15 cellular contexts compared by ENCODE assay signal in genomic region chr5:14148483-14148882, GRCh38. TPM values are rescaled to one million over a fixed set of nuclear protein-coding genes. Genes with fewer than 3 reads are reported as not detected.
DNase-seq lines count a peak whose midpoint lies in the region; ATAC-seq and TF ChIP-seq lines count a peak whose summit lies in the region.
"Had no signal": no experiment of that assay in that cellular context is flagged by ENCODE, and none has a peak within 500 bp of the region (broad histone marks: within the 10 kb centered on the region; RNA-seq: fewer than 3 reads in every experiment).

No MANE protein-coding gene starts in this region.

- no peak for TF ChIP-seq EP300 in gastroesophageal sphincter (IDR thresholded peaks at IDR 0.05)

- peak overlapping the region; percentile 54 for H3K27ac Mint-ChIP-seq in Calu3 (ENCODE audit: unreplicated experiment)
- peak overlapping the region; percentile 87 for H3K27ac Mint-ChIP-seq in progenitor cell of endocrine pancreas
- H3K27ac Mint-ChIP-seq: activated naive CD8-positive, alpha-beta T cell treated with anti-CD3 and anti-CD28 coated beads, Interleukin-2, amount 50 U/mL, for 24 hours; stimulated activated naive CD8-positive, alpha-beta T cell treated with anti-CD3 and anti-CD28 coated beads, Interleukin-15, Interleukin-2, amounts not matched to agents 100 ng/mL and 50 ng/mL, for 24 hours had no signal

- intact Hi-C loops in Calu3 (cut with micrococcal nuclease; ENCODE audit: unreplicated experiment) = loop anchor here (5.0 kb wide), 1 partner anchor 161 kb away; no protein-coding TSS in a partner anchor

- DNase-seq in Calu3 (no peak), RWPE1 (ENCODE audit: low spot score) (no peak), progenitor cell of endocrine pancreas (ENCODE audit: low spot score, unreplicated experiment) (no peak), substantia nigra (lab: John Stamatoyannopoulos, UW) (no peak), T1000 (lab: John Stamatoyannopoulos, UW) (no peak)
- DNase-seq: activated CD4-positive, alpha-beta T cell treated with anti-CD3 and anti-CD28 coated beads, Interleukin-2, amount 50 U/mL, for 4 hours; activated naive CD8-positive, alpha-beta T cell treated with anti-CD3 and anti-CD28 coated beads, Interleukin-2, amount 50 U/mL, for 24 hours; AML-193; midbrain; NCI-H1694 treated with DMSO at 0.1 percent for 48 hours; SJCRH30 had no signal

- H3K9me3 ChIP-seq in gastroesophageal sphincter = no peaks in the 10 kb centered on the region
- H3K9me3 ChIP-seq: SJCRH30 had no signal

- H3K36me3 Mint-ChIP-seq in Calu3 (ENCODE audit: insufficient read depth, unreplicated experiment) (peaks cover 50% of the 10 kb centered on the region), progenitor cell of endocrine pancreas (ENCODE audit: insufficient read depth) (no peaks in the 10 kb centered on the region)

- H3K27me3 ChIP-seq in gastroesophageal sphincter = no peaks in the 10 kb centered on the region
- H3K27me3 ChIP-seq: SJCRH30 had no signal

- CTCF ChIA-PET in Calu3 (lab: Charles Lee) (interaction anchor here (0.7 to 1.2 kb wide), 2 partner anchors 24 to 122 kb away, joined by 3 read pairs; no protein-coding TSS in a partner anchor), RWPE1 (lab: Yijun Ruan, JAX) (no interaction called here)

- no peak for TF ChIP-seq CTCF in Calu3 (IDR thresholded peaks at IDR 0.05; ENCODE audit: unreplicated experiment)
- no peak for TF ChIP-seq CTCF in RWPE1 (conservative IDR thresholded peaks at IDR 0.05; ENCODE audit: low read depth)
- TF ChIP-seq CTCF in gastroesophageal sphincter (IDR thresholded peaks at IDR 0.05) = no peak
- no peak for TF ChIP-seq CTCF in progenitor cell of endocrine pancreas (IDR thresholded peaks at IDR 0.05; ENCODE audit: unreplicated experiment)

- H3K4me1 ChIP-seq in gastroesophageal sphincter = peaks cover 8 to 84% (median 34%) of the 10 kb centered on the region in 3 donors

- POLR2A ChIA-PET in RWPE1 (lab: Yijun Ruan, JAX; ENCODE audit: low non-redundant PET) = no interaction called here

- 83 to 86% methylated on average over 5 of the region's 5 CpGs for WGBS in gastroesophageal sphincter (ENCODE audit: low coverage in 1 of 2), 2 donors

- no TSS peak for BruUV-seq in Calu3 (replicated peaks; lab: Mats Ljungman, UMichigan)

- peak overlapping the region; percentile 49 for H3K4me3 Mint-ChIP-seq in Calu3 (ENCODE audit: low read depth, unreplicated experiment)
- H3K4me3 Mint-ChIP-seq in progenitor cell of endocrine pancreas (ENCODE audit: low read depth) = peak overlapping the region; percentile 40
- H3K4me3 Mint-ChIP-seq: activated naive CD8-positive, alpha-beta T cell treated with anti-CD3 and anti-CD28 coated beads, Interleukin-2, amount 50 U/mL, for 24 hours; stimulated activated naive CD8-positive, alpha-beta T cell treated with anti-CD3 and anti-CD28 coated beads, Interleukin-15, Interleukin-2, amounts not matched to agents 100 ng/mL and 50 ng/mL, for 24 hours had no signal

- TF ChIP-seq POLR2A in gastroesophageal sphincter (IDR thresholded peaks at IDR 0.05) = no peak

- H3K27ac ChIP-seq in RWPE1 = peak overlapping the region; percentile 9
- H3K27ac ChIP-seq in gastroesophageal sphincter = peak overlapping the region in 3 of 4 donors; percentile 25 to 98 (median 97)
- H3K27ac ChIP-seq in substantia nigra (ENCODE audit: low read depth, low read length, poor library complexity, severe bottlenecking) = no peak overlapping the region
- H3K27ac ChIP-seq: SJCRH30 had no signal

- H3K4me1 Mint-ChIP-seq in Calu3 (ENCODE audit: low read depth, unreplicated experiment) (peaks cover 43% of the 10 kb centered on the region), progenitor cell of endocrine pancreas (ENCODE audit: low read depth) (peaks cover 70% of the 10 kb centered on the region)

- H3K9me3 Mint-ChIP-seq in Calu3 (ENCODE audit: low read depth, unreplicated experiment) = no peaks in the 10 kb centered on the region
- H3K9me3 Mint-ChIP-seq in progenitor cell of endocrine pancreas (ENCODE audit: low read depth) = no peaks in the 10 kb centered on the region
- H3K9me3 Mint-ChIP-seq: activated naive CD8-positive, alpha-beta T cell treated with anti-CD3 and anti-CD28 coated beads, Interleukin-2, amount 50 U/mL, for 24 hours; stimulated activated naive CD8-positive, alpha-beta T cell treated with anti-CD3 and anti-CD28 coated beads, Interleukin-15, Interleukin-2, amounts not matched to agents 100 ng/mL and 50 ng/mL, for 24 hours had no signal

- no peaks in the 10 kb centered on the region for H3K36me3 ChIP-seq in gastroesophageal sphincter
- H3K36me3 ChIP-seq: SJCRH30 had no signal

- no peak overlapping the region for H3K4me3 ChIP-seq in gastroesophageal sphincter
- H3K4me3 ChIP-seq: SJCRH30 had no signal

- H3K27me3 Mint-ChIP-seq in Calu3 (ENCODE audit: unreplicated experiment) (no peaks in the 10 kb centered on the region), progenitor cell of endocrine pancreas (no peaks in the 10 kb centered on the region)

- ATAC-seq in gastroesophageal sphincter = no peak
- no peak for ATAC-seq in GM21526 (IDR thresholded peaks at IDR 0.05; ENCODE audit: low FRiP score, unreplicated experiment)
- no peak for ATAC-seq in HG03175 (IDR thresholded peaks at IDR 0.05; ENCODE audit: unreplicated experiment)
- ATAC-seq: activated naive CD8-positive, alpha-beta T cell treated with anti-CD3 and anti-CD28 coated beads, Interleukin-2, amount 50 U/mL, for 24 hours had no signal

RNA-seq across cellular contexts. Expression of gene TRIO, which starts 5.3 kb away (rescaled TPM):
- total RNA-seq in Calu3 (2022) (150 and 183 TPM in 2 replicates), gastroesophageal sphincter (100 to 1,000 TPM in 3 of 4 donors, 10 to 100 TPM in 1; 69.2 to 257 (median 172) TPM), progenitor cell of endocrine pancreas (163 and 168 TPM in 2 replicates)
